ENCODE assay signal across 1 cellular context in the genomic region with DNA sequence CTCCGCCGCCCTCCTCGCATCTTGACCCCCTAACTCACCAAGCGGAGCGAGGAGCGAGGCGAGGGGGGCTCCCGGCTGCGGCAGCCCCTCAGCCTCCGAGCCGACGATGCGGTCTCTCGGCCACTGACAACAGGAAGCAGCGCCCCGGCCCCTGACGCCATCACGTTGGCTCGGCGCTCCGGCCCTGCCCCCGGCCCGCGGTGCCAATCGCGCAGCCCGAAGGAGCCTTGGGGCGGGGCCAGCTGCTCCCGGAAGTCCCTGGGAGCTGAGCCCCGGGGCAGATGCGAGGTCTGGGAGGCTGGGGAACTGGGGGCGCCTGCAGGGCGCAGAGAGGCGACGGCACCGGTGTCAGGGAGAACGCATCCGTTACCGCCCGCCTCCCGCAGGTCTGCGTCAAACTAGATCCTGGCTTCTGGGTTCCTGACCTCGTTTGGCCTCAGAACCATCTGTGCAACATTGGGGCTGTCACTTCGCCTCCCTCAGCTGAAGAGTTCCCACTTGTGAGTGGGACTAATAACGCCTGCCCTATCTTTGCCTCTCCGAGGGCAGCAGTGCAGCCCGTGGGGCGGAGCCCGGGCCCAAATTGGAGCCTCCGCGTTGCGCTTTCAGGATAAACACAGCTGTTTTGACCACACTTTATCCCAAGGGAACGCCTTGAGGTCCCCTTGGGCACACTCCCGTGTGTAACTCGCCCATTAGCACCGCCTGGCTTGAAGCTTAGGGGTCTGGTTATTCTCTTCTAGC.
TF ChIP-seq lines count a peak whose summit lies in the region.

No MANE protein-coding gene starts in this region.

TF ChIP-seq in HepG2, 621 proteins besides CTCF, POLR2A, EP300 and RAD21 (continued from another document):
- TF ChIP-seq AHR (CRISPR knock-in tag; IDR thresholded peaks at IDR 0.05) (0 out of 2 replicates have a peak, but pooled peaks have one; percentile 37), HOXA5 (CRISPR knock-in tag; IDR thresholded peaks at IDR 0.05) (peak; percentile 54; the same call in 1 of the 2 replicates), KAT8 (CRISPR knock-in tag; IDR thresholded peaks at IDR 0.05) (peak; percentile 85), FOXK1 (CRISPR knock-in tag; IDR thresholded peaks at IDR 0.05; ENCODE audit: borderline replicate concordance, low read depth) (peak; percentile 59), ZNF687 (CRISPR knock-in tag; IDR thresholded peaks at IDR 0.05) (peak; percentile 78), FOXA3 (CRISPR knock-in tag; IDR thresholded peaks at IDR 0.05) (0 out of 2 replicates have a peak, but pooled peaks have one; percentile 10), ZSCAN20 (CRISPR knock-in tag; IDR thresholded peaks at IDR 0.05; ENCODE audit: borderline replicate concordance) (peak; percentile 48; the same call in 1 of the 2 replicates), YY1 (IDR thresholded peaks at IDR 0.05; ENCODE audit: insufficient read depth, insufficient replicate concordance, low read depth, low read length) (peak; percentile 29), PHF21A (CRISPR knock-in tag; IDR thresholded peaks at IDR 0.05) (peak; percentile 73), KMT2B (CRISPR knock-in tag; IDR thresholded peaks at IDR 0.05) (peak; percentile 66), YEATS2 (CRISPR knock-in tag; IDR thresholded peaks at IDR 0.05; ENCODE audit: borderline replicate concordance) (peak; percentile 69; the same call in 1 of the 2 replicates)
- TF ChIP-seq, protein P1, sequence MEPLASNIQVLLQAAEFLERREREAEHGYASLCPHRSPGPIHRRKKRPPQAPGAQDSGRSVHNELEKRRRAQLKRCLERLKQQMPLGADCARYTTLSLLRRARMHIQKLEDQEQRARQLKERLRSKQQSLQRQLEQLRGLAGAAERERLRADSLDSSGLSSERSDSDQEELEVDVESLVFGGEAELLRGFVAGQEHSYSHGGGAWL (CRISPR knock-in tag; IDR thresholded peaks at IDR 0.05): 0 out of 2 replicates have a peak, but pooled peaks have one; percentile 31
TF ChIP-seq in HepG2: peak in this region for 119; not testable (repeated sequence) for 502.
